8 cellular contexts compared by ENCODE assay signal in genomic region chr1:40709802-40710278, GRCh38. TPM values are rescaled to one million over a fixed set of nuclear protein-coding genes. Genes with fewer than 3 reads are reported as not detected.
DNase-seq lines count a peak whose midpoint lies in the region; ATAC-seq, FAIRE-seq and TF ChIP-seq lines count a peak whose summit lies in the region.

No MANE protein-coding gene starts in this region.

- H3K4me3 Mint-ChIP-seq in T-helper 17 cell: peak overlapping the region; percentile 93

- peaks cover 37% of the 10 kb centered on the region for H3K4me1 Mint-ChIP-seq in T-helper 17 cell

- peak overlapping the region; percentile 88 for H3K27ac ChIP-seq in rectal smooth muscle tissue (ENCODE audit: low read depth, low read length)

- H3K36me3 Mint-ChIP-seq in T-helper 17 cell (ENCODE audit: low read depth): no peaks in the 10 kb centered on the region

- ATAC-seq in T-helper 17 cell (no peak), GM18520 (IDR thresholded peaks at IDR 0.05; ENCODE audit: unreplicated experiment) (no peak), GM18907 (IDR thresholded peaks at IDR 0.05; ENCODE audit: unreplicated experiment) (no peak)

- no peak overlapping the region for H3K9ac ChIP-seq in rectal smooth muscle tissue (ENCODE audit: low read length)

- H3K9me3 ChIP-seq in T-helper 17 cell (ENCODE audit: control insufficient read depth, low read length, poor library complexity, severe bottlenecking): no peaks in the 10 kb centered on the region

- FAIRE-seq in G401.6 (lab: Jason Lieb, UNC): peak; percentile 28

- H3K27me3 ChIP-seq in rectal smooth muscle tissue (ENCODE audit: control insufficient read depth, insufficient read depth, low read length): no peaks in the 10 kb centered on the region

- no peaks in the 10 kb centered on the region for H3K27me3 Mint-ChIP-seq in T-helper 17 cell

- no peaks in the 10 kb centered on the region for H3K36me3 ChIP-seq in rectal smooth muscle tissue (ENCODE audit: control insufficient read depth, insufficient read depth, low read length)

- DNase-seq in T-helper 17 cell: no peak
- DNase-seq in fibroblast of the aortic adventitia (ENCODE audit: low read depth): no peak
- no peak for DNase-seq in LoVo (ENCODE audit: low spot score)
- DNase-seq in GM19240 (ENCODE audit: insufficient read length, low spot score): no peak

- H3K4me3 ChIP-seq in fibroblast of the aortic adventitia (ENCODE audit: low read depth, low read length) (peak overlapping the region; percentile 73), rectal smooth muscle tissue (ENCODE audit: low read length) (peak overlapping the region; percentile 72)

- H3K4me1 ChIP-seq in rectal smooth muscle tissue (ENCODE audit: control insufficient read depth, insufficient read depth, low read length): peaks cover 13% of the 10 kb centered on the region

- TF ChIP-seq CTCF in fibroblast of the aortic adventitia (IDR thresholded peaks at IDR 0.05; ENCODE audit: insufficient read depth, low read length): no peak

- H3K27ac Mint-ChIP-seq in T-helper 17 cell: peak overlapping the region; percentile 92

RNA-seq across cellular contexts. Expression of gene NFYC, which starts 18.3 kb away (rescaled TPM):
- total RNA-seq in T-helper 17 cell (10 to 100 TPM; 42.3 to 45.7 TPM), fibroblast of the aortic adventitia (ENCODE audit: low replicate concordance) (13.2 and 23.1 TPM in 2 replicates)

RNA-seq across cellular contexts. Expression of gene RIMS3, which starts 44.4 kb away (rescaled TPM):
- total RNA-seq in T-helper 17 cell (1 to 10 TPM; 1.7 to 2.1 TPM), fibroblast of the aortic adventitia (ENCODE audit: low replicate concordance) (0.36 and 0.57 TPM in 2 replicates)
